Comparison of ENCODE assay signal across 8 cellular contexts in the genomic region with DNA sequence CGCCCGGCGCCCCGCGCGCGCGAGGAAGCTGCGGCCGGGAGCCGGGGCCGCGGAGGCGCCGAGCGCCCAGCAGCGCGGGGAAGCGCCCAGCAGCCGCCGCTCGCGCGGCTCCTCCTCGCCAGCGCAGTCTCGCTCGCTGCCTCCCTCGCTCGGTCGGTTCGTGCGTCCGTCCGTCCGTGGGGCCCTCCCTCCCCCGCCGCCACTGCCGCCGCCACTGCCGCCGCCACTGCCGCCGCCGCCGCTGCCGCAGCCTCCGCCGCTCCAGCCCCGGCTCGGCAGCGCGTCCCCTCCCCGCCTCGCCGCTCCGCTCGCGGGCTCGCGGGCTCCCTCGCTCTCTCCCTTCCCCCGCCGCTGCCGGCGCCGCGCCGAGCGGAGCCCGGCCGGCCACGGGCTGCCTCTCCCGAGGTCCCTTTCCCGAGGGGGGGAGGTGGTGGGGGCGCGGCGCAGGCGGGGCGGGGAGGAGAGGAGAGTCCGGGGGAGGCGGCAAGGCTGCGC. TPM values are rescaled to one million over a fixed set of nuclear protein-coding genes. Genes with fewer than 3 reads are reported as not detected.
DNase-seq lines count a peak whose midpoint lies in the region; ATAC-seq and TF ChIP-seq lines count a peak whose summit lies in the region.

TSS of gene KCND3 (minus strand) at position 138 of the 495 bp plus-strand sequence.

- H3K4me3 ChIP-seq in A673 (ENCODE audit: low read depth, low read length, poor library complexity, severe bottlenecking) (peak within 1 kb of the TSS; percentile 45), neuronal stem cell (ENCODE audit: low read length in 2 of 2) (peak within 1 kb of the TSS; percentile 42 to 78)

- peak within 1 kb of the TSS; percentile 55 for H3K4ac ChIP-seq in neuronal stem cell (ENCODE audit: low read length)

- H2AK5ac ChIP-seq in neuronal stem cell (ENCODE audit: low read depth, low read length) = peak within 1 kb of the TSS; percentile 30

- intact Hi-C loops in A673 (cut with micrococcal nuclease; ENCODE audit: unreplicated experiment) = loop anchor here (5.0 kb wide), 1 partner anchor 192 kb away; no protein-coding TSS in a partner anchor
- intact Hi-C loops in head of caudate nucleus (cut with DNase I) = no loop called here

- in situ Hi-C loops in GM13977 (cut with MboI; ENCODE audit: low pct_unique_long_range_greater_than_20kb, low sequenced_read_pairs, unreplicated experiment) = no loop called here

- H3K18ac ChIP-seq in neuronal stem cell (ENCODE audit: low read length) = peak within 1 kb of the TSS; percentile 89

- BruUV-seq in A673 (replicated peaks; lab: Mats Ljungman, UMichigan) = no TSS peak

- H3K27me3 ChIP-seq in A673 (replicated peaks; ENCODE audit: insufficient read depth, low read depth, low read length, poor library complexity) (peaks cover 72% of the 10 kb centered on the region), neuronal stem cell (ENCODE audit: control insufficient read depth in 3 of 3, insufficient read depth in 3 of 3, low read depth in 1 of 3, low read length in 3 of 3) (peaks cover 13 to 88% (median 37%) of the 10 kb centered on the region in 3 experiments)

- H2BK5ac ChIP-seq in neuronal stem cell (ENCODE audit: low read length) = peak within 1 kb of the TSS; percentile 2

- H3K14ac ChIP-seq in neuronal stem cell (ENCODE audit: low read length) = peak within 1 kb of the TSS; percentile 64

- H3K79me1 ChIP-seq in neuronal stem cell (ENCODE audit: low read depth, low read length) = no peaks in the 10 kb centered on the region

- H4K91ac ChIP-seq in neuronal stem cell (ENCODE audit: low read depth, low read length, poor library complexity) = no peak within 1 kb of the TSS

- DNase-seq in A673 (ENCODE audit: low spot score) (peak; percentile 27), GM13977 (ENCODE audit: low spot score) (peak; percentile 58), head of caudate nucleus (peak in 37 of 42 donors; percentile 20 to 80 (median 53)), neuronal stem cell (ENCODE audit: low spot score) (peak; percentile 36), NCI-H510A treated with DMSO at 0.1 percent for 48 hours (lab: John Stamatoyannopoulos, UW) (no peak), COR-L47 (lab: John Stamatoyannopoulos, UW) (no peak), DMS79 (lab: John Stamatoyannopoulos, UW) (no peak)
- peak; percentile 25 for DNase-seq in activated CD8-positive, alpha-beta T cell treated with anti-CD3 and anti-CD28 coated beads, Interleukin-2, amount 10 ng/mL, durations not matched to agents 7 days and 5 days

- H3K4me1 Mint-ChIP-seq in activated CD8-positive, alpha-beta T cell treated with anti-CD3 and anti-CD28 coated beads, Interleukin-2, amount 10 ng/mL, durations not matched to agents 7 days and 5 days (ENCODE audit: low read depth) = peaks cover 8% of the 10 kb centered on the region

- peak within 1 kb of the TSS; percentile 91 for H3K9ac ChIP-seq in neuronal stem cell (ENCODE audit: low read depth, low read length, poor library complexity)

- H3K27me3 Mint-ChIP-seq in activated CD8-positive, alpha-beta T cell treated with anti-CD3 and anti-CD28 coated beads, Interleukin-2, amount 10 ng/mL, durations not matched to agents 7 days and 5 days (ENCODE audit: low read depth) = peaks cover 69% of the 10 kb centered on the region

- H2AFZ ChIP-seq in neuronal stem cell (ENCODE audit: low read length) = peak within 1 kb of the TSS; percentile 77

- peak within 1 kb of the TSS; percentile 76 for H2BK12ac ChIP-seq in neuronal stem cell (ENCODE audit: low read length)

- ATAC-seq in activated CD8-positive, alpha-beta T cell treated with anti-CD3 and anti-CD28 coated beads, Interleukin-2, amount 10 ng/mL, durations not matched to agents 7 days and 5 days = peak; percentile 66

- H3K4me1 ChIP-seq in A673 (ENCODE audit: insufficient read depth, low read length, poor library complexity, severe bottlenecking) = peaks cover 19% of the 10 kb centered on the region
- H3K4me1 ChIP-seq in neuronal stem cell (ENCODE audit: control insufficient read depth in 2 of 2, insufficient read depth in 1 of 2, low read depth in 1 of 2, low read length in 2 of 2) = peaks cover 4 to 8% of the 10 kb centered on the region in 2 donors

- H3K36me3 ChIP-seq in A673 (ENCODE audit: insufficient read depth, low read length, poor library complexity, severe bottlenecking) (no peaks in the 10 kb centered on the region), neuronal stem cell (replicated peaks in 1 of 2; ENCODE audit: control insufficient read depth in 2 of 2, insufficient read depth in 2 of 2, low read length in 2 of 2) (no peaks in the 10 kb centered on the region)

- H3K4me3 Mint-ChIP-seq in activated CD8-positive, alpha-beta T cell treated with anti-CD3 and anti-CD28 coated beads, Interleukin-2, amount 10 ng/mL, durations not matched to agents 7 days and 5 days = peak within 1 kb of the TSS; percentile 24

- H3K27ac Mint-ChIP-seq in activated CD8-positive, alpha-beta T cell treated with anti-CD3 and anti-CD28 coated beads, Interleukin-2, amount 10 ng/mL, durations not matched to agents 7 days and 5 days = no peak within 1 kb of the TSS

- CTCF ChIA-PET in A673 (lab: Charles Lee) = no interaction called here
- CTCF ChIA-PET in activated CD8-positive, alpha-beta T cell treated with anti-CD3 and anti-CD28 coated beads, Interleukin-2, amount 10 ng/mL, durations not matched to agents 7 days and 5 days (lab: Charles Lee) = no interaction called here

- H3K9me3 ChIP-seq in A673 (ENCODE audit: low read depth, low read length, poor library complexity, severe bottlenecking) = no peaks in the 10 kb centered on the region
- H3K9me3 ChIP-seq in neuronal stem cell (replicated peaks in 1 of 2; ENCODE audit: control insufficient read depth in 2 of 2, insufficient read depth in 1 of 2, low read depth in 1 of 2, low read length in 2 of 2) = no peaks in the 10 kb centered on the region

- TF ChIP-seq CTCF in A673 (conservative IDR thresholded peaks at IDR 0.05; ENCODE audit: low read depth, low read length) = no peak
- TF ChIP-seq CTCF in GM13977 (IDR thresholded peaks at IDR 0.05; ENCODE audit: extremely low read depth, insufficient read depth, missing control alignments) = no peak

- no peak within 1 kb of the TSS for H4K8ac ChIP-seq in neuronal stem cell (ENCODE audit: low read depth, low read length)

- no peaks in the 10 kb centered on the region for H3K36me3 Mint-ChIP-seq in activated CD8-positive, alpha-beta T cell treated with anti-CD3 and anti-CD28 coated beads, Interleukin-2, amount 10 ng/mL, durations not matched to agents 7 days and 5 days (ENCODE audit: low read depth)

- peak within 1 kb of the TSS; percentile 100 for H3K4me2 ChIP-seq in neuronal stem cell (ENCODE audit: insufficient read depth, low read length, poor library complexity, severe bottlenecking)

- no peak within 1 kb of the TSS for H3K27ac ChIP-seq in A673 (ENCODE audit: low read depth, low read length, poor library complexity, severe bottlenecking)
- H3K27ac ChIP-seq in neuronal stem cell (replicated peaks; ENCODE audit: low read length) = no peak within 1 kb of the TSS

- no peaks in the 10 kb centered on the region for H3K9me3 Mint-ChIP-seq in activated CD8-positive, alpha-beta T cell treated with anti-CD3 and anti-CD28 coated beads, Interleukin-2, amount 10 ng/mL, durations not matched to agents 7 days and 5 days (ENCODE audit: insufficient read depth)

- peak within 1 kb of the TSS; percentile 61 for H3K23ac ChIP-seq in neuronal stem cell (ENCODE audit: low read depth, low read length, poor library complexity)

- no peak within 1 kb of the TSS for H2BK15ac ChIP-seq in neuronal stem cell (ENCODE audit: low read length)

- no peak within 1 kb of the TSS for H2BK120ac ChIP-seq in neuronal stem cell (ENCODE audit: low read depth, low read length)

- no CpG with 5 or more reads among the region's 83 CpGs for WGBS in neuronal stem cell (ENCODE audit: extremely low coverage in 2 of 2, insufficient read length in 2 of 2, insufficient replicate concordance in 1 of 2), 2 donors

- POLR2A ChIA-PET in A673 (lab: Charles Lee; ENCODE audit: low non-redundant PET) = no interaction called here
- POLR2A ChIA-PET in activated CD8-positive, alpha-beta T cell treated with anti-CD3 and anti-CD28 coated beads, Interleukin-2, amount 10 ng/mL, durations not matched to agents 7 days and 5 days (lab: Charles Lee) = no interaction called here

RNA-seq across cellular contexts. Expression of gene KCND3, which starts in this region (rescaled TPM):
- not detected in 2 replicates for total RNA-seq in A673 (2021)
- total RNA-seq in activated CD8-positive, alpha-beta T cell treated with anti-CD3 and anti-CD28 coated beads, Interleukin-2, amount 10 ng/mL, durations not matched to agents 7 days and 5 days = not detected
- 0.17 TPM for polyA plus RNA-seq in neuronal stem cell (2013, experiment 1 of 2)
- 0.14 TPM for polyA plus RNA-seq in neuronal stem cell (2013, experiment 2 of 2)

Comparison
In these comparisons a context has a peak if more than half of its experiments do, and no peak if none do; other contexts are left out.
1. Peak in DNase-seq and H3K4me3 ChIP-seq in A673; RNA of the gene not detected or under 1 TPM.
2. Peak in DNase-seq and ATAC-seq in activated CD8-positive, alpha-beta T cell treated with anti-CD3 and anti-CD28 coated beads, Interleukin-2, amount 10 ng/mL, durations not matched to agents 7 days and 5 days; RNA of the gene not detected or under 1 TPM.
3. DNase-seq: peak in GM13977 (single experiment), head of caudate nucleus (37 of 42) and neuronal stem cell (single experiment); none in NCI-H510A treated with DMSO at 0.1 percent for 48 hours (single experiment), COR-L47 (single experiment) and DMS79 (single experiment).